ENCODE assay signal across 8 cellular contexts in the genomic region with DNA sequence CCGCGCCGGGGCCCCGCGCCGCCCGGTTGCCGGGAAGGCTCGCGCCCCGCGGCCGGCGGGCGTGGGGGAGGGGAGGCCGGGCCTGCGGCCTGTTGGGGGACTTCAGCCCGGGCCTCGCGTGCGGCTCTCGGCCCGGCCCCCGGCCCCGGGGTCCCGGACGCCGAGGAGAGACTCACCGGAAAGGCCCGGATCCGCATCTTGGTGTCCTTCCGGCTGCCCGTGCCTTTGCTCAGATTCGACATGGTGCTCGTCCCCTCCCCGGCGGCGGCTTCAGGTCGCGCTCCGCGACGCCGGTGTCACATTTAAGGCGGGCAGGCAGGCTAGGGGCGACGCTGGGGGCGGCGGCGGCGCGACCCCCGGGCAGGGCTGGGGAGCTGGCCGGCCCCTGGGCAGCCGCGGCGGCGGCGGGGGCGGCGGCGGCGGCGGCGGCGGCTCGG. TPM values are rescaled to one million over a fixed set of nuclear protein-coding genes. Genes with fewer than 3 reads are reported as not detected.
A peak's percentile ranks its signal among the peaks of the same experiment; 100 is the strongest.
DNase-seq lines count a peak whose midpoint lies in the region; ATAC-seq and TF ChIP-seq lines count a peak whose summit lies in the region.

No MANE protein-coding gene starts in this region.

- TF ChIP-seq CTCF in AG04449 (IDR thresholded peaks at IDR 0.05; ENCODE audit: insufficient read depth, low read length, missing control alignments) (no peak), Panc1 (IDR thresholded peaks at IDR 0.05) (no peak), parathyroid adenoma (IDR thresholded peaks at IDR 0.05) (no peak)

- peaks cover 43% of the 10 kb centered on the region for H3K79me2 ChIP-seq in parathyroid adenoma

- H3K9me3 ChIP-seq in Panc1 (ENCODE audit: control insufficient read depth, insufficient read depth, low read depth, low read length) = no peaks in the 10 kb centered on the region
- no peaks in the 10 kb centered on the region for H3K9me3 ChIP-seq in parathyroid adenoma (ENCODE audit: control insufficient read depth, low read length)
- H3K9me3 ChIP-seq in aorta (ENCODE audit: control insufficient read depth, low read length) = no peaks in the 10 kb centered on the region

- no peak overlapping the region for H3K9ac ChIP-seq in parathyroid adenoma

- H3K27me3 ChIP-seq in Panc1 (ENCODE audit: control insufficient read depth, insufficient read depth, low read length) (no peaks in the 10 kb centered on the region), parathyroid adenoma (ENCODE audit: control insufficient read depth, insufficient read depth, low read length) (no peaks in the 10 kb centered on the region), aorta (ENCODE audit: control insufficient read depth in 1 of 2, insufficient read depth in 2 of 2, low read length in 1 of 2) (no peaks in the 10 kb centered on the region)

- H3K4me1 ChIP-seq in Panc1 (ENCODE audit: control insufficient read depth, insufficient read depth, low read length) = peaks cover 18% of the 10 kb centered on the region
- H3K4me1 ChIP-seq in parathyroid adenoma = peaks cover 11% of the 10 kb centered on the region
- peaks cover 0 to 2% of the 10 kb centered on the region in 2 donors for H3K4me1 ChIP-seq in aorta (ENCODE audit: control insufficient read depth in 1 of 2, insufficient read depth in 2 of 2, low read length in 2 of 2)

- in situ Hi-C loops in Panc1 (cut with HindIII; ENCODE audit: low pct_unique_long_range_greater_than_20kb, low sequenced_read_pairs) = no loop called here

- H3K27ac ChIP-seq in Panc1 (ENCODE audit: low read length) = peak overlapping the region; percentile 65; the same call in 1 of the 2 replicates
- peak overlapping the region; percentile 68 for H3K27ac ChIP-seq in parathyroid adenoma
- H3K27ac ChIP-seq in aorta (ENCODE audit: low read depth in 1 of 2, low read length in 2 of 2) = peak overlapping the region; percentile 81 to 85

- POLR2A ChIA-PET in AG04449 (lab: Yijun Ruan, JAX) = no interaction called here
- POLR2A ChIA-PET in Panc1 (lab: Charles Lee) = interaction anchor here (1.3 kb wide), 1 partner anchor 23 kb away, joined by 3 read pairs; no protein-coding TSS in a partner anchor

- peak overlapping the region; percentile 37 for H3K4me2 ChIP-seq in parathyroid adenoma (ENCODE audit: low read length)

- TSS peak; percentile 42 for BruUV-seq in Panc1 (replicated peaks; lab: Mats Ljungman, UMichigan)

- ATAC-seq in GM18517 (IDR thresholded peaks at IDR 0.05; ENCODE audit: unreplicated experiment) = peak; percentile 36
- peak; percentile 25 for ATAC-seq in HG03025 (IDR thresholded peaks at IDR 0.05; ENCODE audit: low FRiP score, unreplicated experiment)
- ATAC-seq in Panc1 = peak; percentile 42
- ATAC-seq in aorta (ENCODE audit: low FRiP score) = no peak

- CTCF ChIA-PET in AG04449 (lab: Yijun Ruan, JAX) = interaction anchor here (0.7 to 1.1 kb wide), 2 partner anchors 9 to 215 kb away, joined by 4 read pairs; no protein-coding TSS in a partner anchor
- CTCF ChIA-PET in Panc1 (lab: Charles Lee) = interaction anchor here (0.5 kb wide), 1 partner anchor 116 kb away, joined by 8 read pairs; no protein-coding TSS in a partner anchor

- H2AFZ ChIP-seq in parathyroid adenoma = peak overlapping the region; percentile 62

- intact Hi-C loops in Panc1 (cut with micrococcal nuclease; ENCODE audit: unreplicated experiment) = loop anchor here (5.0 kb wide), 1 partner anchor 193 kb away; no protein-coding TSS in a partner anchor
- intact Hi-C loops in aorta (cut with DNase I) = loop anchor here (10.0 kb wide), 2 partner anchors 60 to 100 kb away; no protein-coding TSS in a partner anchor

- no peak for DNase-seq in AG04449 (ENCODE audit: low read depth, low spot score)
- DNase-seq in Panc1 (ENCODE audit: low read depth, low spot score) = no peak
- peak; percentile 50 for DNase-seq in activated gamma-delta T cell (lab: John Stamatoyannopoulos, UW)
- DNase-seq in globus pallidus (ENCODE audit: low spot score) = peak; percentile 35
- DNase-seq in aorta = peak; percentile 71 to 84

- 0% methylated on average over 67 of the region's 67 CpGs; no CpG with 5 or more reads in 1 of the 2 donors for WGBS in aorta, 2 donors

- H3K4me3 ChIP-seq in AG04449 (ENCODE audit: low read depth, low read length) (peak overlapping the region; percentile 83), Panc1 (ENCODE audit: low read depth in 2 of 2, low read length in 2 of 2) (peak overlapping the region; percentile 58 to 98), parathyroid adenoma (ENCODE audit: low read depth, low read length) (peak overlapping the region; percentile 58), aorta (ENCODE audit: low read length in 2 of 2) (peak overlapping the region; percentile 86 to 95)

- H3K36me3 ChIP-seq in Panc1 (ENCODE audit: control insufficient read depth, insufficient read depth, low read length) = peaks cover 6% of the 10 kb centered on the region; the same call in 1 of the 2 replicates
- no peaks in the 10 kb centered on the region for H3K36me3 ChIP-seq in parathyroid adenoma (ENCODE audit: control insufficient read depth, insufficient read depth, low read length)
- H3K36me3 ChIP-seq in aorta (ENCODE audit: control insufficient read depth in 1 of 2, insufficient read depth in 2 of 2, low read length in 1 of 2) = no peaks in the 10 kb centered on the region

RNA-seq across cellular contexts. Expression of gene CUL3, which starts 0.4 kb away (rescaled TPM):
- total RNA-seq in Panc1 (2021; ENCODE audit: unreplicated experiment) (104 TPM), aorta (10 to 100 TPM; 65.1 to 72.4 TPM)
- polyA plus RNA-seq in Panc1 (2012; ENCODE audit: insufficient read length) = 60.5 TPM
- 10 to 100 TPM; 33.6 to 53.3 TPM for polyA plus RNA-seq in aorta

Comparison
In these comparisons a context has a peak if more than half of its experiments do, and no peak if none do; other contexts are left out.
1. DNase-seq: peak in activated gamma-delta T cell (single experiment), globus pallidus (single experiment) and aorta (2 of 2); none in AG04449 (single experiment) and Panc1 (single experiment).
2. Peak in every context shown above with its lines, with median percentiles within 50 percentile points of each other: H3K4me3 ChIP-seq and H3K27ac ChIP-seq.